1 cellular context compared by ENCODE assay signal in the genomic region with DNA sequence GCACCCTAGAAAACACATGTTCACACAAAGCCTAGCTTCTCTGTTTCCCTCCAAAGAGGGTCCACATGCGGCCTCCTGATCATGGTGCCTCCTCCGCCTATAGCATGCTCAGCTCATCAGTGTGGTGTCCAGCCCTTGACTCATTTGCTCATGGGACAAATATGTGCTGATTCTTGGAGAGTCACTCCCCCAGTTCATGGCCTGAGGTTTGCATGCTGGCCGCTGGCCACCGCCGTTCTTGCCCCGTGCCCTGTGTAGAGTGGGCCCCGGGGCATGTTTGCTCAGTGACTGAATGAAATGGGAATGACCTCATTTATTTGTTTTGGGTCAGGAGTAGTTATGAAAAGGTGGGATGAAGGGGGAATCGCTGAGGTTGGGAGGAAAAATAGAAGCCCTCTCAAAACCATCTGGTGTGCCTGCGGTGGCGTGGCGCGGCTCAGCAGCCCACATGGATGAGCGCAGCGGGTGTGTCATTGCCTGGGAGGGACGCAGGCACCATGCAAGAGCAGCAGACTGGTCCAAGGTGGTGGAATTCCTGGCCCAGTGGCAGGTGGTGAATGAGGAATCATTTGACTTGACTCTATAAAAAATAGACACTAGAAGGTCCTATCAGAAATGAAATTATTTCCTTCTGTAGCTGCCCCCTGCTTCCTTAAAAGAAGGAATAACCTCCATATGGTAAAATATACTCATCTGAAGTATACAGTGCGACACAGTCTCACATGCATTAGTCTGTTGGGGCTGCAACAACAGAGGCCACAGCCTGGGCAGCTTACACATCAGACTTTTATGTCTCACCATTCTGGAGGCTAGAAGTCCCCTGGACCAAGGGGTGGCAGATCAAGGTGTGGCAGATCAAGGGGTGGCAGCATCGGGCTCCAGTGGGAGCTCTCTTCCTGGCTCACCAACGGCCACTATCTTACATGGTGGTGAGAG.
TF ChIP-seq lines count a peak whose summit lies in the region.

No MANE protein-coding gene starts in this region.

TF ChIP-seq in HepG2, 621 proteins besides CTCF, POLR2A, EP300 and RAD21 (continued from another document and continues in another):
- TF ChIP-seq, protein P1, sequence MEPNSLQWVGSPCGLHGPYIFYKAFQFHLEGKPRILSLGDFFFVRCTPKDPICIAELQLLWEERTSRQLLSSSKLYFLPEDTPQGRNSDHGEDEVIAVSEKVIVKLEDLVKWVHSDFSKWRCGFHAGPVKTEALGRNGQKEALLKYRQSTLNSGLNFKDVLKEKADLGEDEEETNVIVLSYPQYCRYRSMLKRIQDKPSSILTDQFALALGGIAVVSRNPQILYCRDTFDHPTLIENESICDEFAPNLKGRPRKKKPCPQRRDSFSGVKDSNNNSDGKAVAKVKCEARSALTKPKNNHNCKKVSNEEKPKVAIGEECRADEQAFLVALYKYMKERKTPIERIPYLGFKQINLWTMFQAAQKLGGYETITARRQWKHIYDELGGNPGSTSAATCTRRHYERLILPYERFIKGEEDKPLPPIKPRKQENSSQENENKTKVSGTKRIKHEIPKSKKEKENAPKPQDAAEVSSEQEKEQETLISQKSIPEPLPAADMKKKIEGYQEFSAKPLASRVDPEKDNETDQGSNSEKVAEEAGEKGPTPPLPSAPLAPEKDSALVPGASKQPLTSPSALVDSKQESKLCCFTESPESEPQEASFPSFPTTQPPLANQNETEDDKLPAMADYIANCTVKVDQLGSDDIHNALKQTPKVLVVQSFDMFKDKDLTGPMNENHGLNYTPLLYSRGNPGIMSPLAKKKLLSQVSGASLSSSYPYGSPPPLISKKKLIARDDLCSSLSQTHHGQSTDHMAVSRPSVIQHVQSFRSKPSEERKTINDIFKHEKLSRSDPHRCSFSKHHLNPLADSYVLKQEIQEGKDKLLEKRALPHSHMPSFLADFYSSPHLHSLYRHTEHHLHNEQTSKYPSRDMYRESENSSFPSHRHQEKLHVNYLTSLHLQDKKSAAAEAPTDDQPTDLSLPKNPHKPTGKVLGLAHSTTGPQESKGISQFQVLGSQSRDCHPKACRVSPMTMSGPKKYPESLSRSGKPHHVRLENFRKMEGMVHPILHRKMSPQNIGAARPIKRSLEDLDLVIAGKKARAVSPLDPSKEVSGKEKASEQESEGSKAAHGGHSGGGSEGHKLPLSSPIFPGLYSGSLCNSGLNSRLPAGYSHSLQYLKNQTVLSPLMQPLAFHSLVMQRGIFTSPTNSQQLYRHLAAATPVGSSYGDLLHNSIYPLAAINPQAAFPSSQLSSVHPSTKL (CRISPR knock-in tag; IDR thresholded peaks at IDR 0.05) = peak; percentile 95
- 0 out of 2 replicates have a peak, but pooled peaks have one; percentile 68 for TF ChIP-seq HMG20B (CRISPR knock-in tag; conservative IDR thresholded peaks at IDR 0.05)
- peak; percentile 74; the same call in 1 of the 2 replicates for TF ChIP-seq FOXK1 (CRISPR knock-in tag; IDR thresholded peaks at IDR 0.05; ENCODE audit: borderline replicate concordance, low read depth)
- TF ChIP-seq NFKB2 (CRISPR knock-in tag; IDR thresholded peaks at IDR 0.05; ENCODE audit: borderline replicate concordance) = no peak
- TF ChIP-seq FOXO1 (CRISPR knock-in tag; IDR thresholded peaks at IDR 0.05) = peak; percentile 50; the same call in 1 of the 2 replicates
- peak; percentile 64; the same call in 1 of the 2 replicates for TF ChIP-seq ZNF274 (CRISPR knock-in tag; IDR thresholded peaks at IDR 0.05)
- TF ChIP-seq U2AF1 (optimal IDR thresholded peaks at IDR 0.05; ENCODE audit: low read depth, low read length) = no peak
- TF ChIP-seq, protein P2, sequence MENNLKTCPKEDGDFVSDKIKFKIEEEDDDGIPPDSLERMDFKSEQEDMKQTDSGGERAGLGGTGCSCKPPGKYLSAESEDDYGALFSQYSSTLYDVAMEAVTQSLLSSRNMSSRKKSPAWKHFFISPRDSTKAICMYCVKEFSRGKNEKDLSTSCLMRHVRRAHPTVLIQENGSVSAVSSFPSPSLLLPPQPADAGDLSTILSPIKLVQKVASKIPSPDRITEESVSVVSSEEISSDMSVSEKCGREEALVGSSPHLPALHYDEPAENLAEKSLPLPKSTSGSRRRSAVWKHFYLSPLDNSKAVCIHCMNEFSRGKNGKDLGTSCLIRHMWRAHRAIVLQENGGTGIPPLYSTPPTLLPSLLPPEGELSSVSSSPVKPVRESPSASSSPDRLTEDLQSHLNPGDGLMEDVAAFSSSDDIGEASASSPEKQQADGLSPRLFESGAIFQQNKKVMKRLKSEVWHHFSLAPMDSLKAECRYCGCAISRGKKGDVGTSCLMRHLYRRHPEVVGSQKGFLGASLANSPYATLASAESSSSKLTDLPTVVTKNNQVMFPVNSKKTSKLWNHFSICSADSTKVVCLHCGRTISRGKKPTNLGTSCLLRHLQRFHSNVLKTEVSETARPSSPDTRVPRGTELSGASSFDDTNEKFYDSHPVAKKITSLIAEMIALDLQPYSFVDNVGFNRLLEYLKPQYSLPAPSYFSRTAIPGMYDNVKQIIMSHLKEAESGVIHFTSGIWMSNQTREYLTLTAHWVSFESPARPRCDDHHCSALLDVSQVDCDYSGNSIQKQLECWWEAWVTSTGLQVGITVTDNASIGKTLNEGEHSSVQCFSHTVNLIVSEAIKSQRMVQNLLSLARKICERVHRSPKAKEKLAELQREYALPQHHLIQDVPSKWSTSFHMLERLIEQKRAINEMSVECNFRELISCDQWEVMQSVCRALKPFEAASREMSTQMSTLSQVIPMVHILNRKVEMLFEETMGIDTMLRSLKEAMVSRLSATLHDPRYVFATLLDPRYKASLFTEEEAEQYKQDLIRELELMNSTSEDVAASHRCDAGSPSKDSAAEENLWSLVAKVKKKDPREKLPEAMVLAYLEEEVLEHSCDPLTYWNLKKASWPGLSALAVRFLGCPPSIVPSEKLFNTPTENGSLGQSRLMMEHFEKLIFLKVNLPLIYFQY (CRISPR knock-in tag; IDR thresholded peaks at IDR 0.05; ENCODE audit: borderline replicate concordance) = peak; percentile 85; the same call in 1 of the 2 replicates
- TF ChIP-seq RBM22 (optimal IDR thresholded peaks at IDR 0.05; ENCODE audit: low read length) = no peak
- TF ChIP-seq ZNF264 (CRISPR knock-in tag; IDR thresholded peaks at IDR 0.05) = 0 out of 2 replicates have a peak, but pooled peaks have one; percentile 27
- no peak for TF ChIP-seq SRSF9 (IDR thresholded peaks at IDR 0.05; ENCODE audit: borderline replicate concordance, insufficient read depth, low read depth, low read length, poor library complexity, severe bottlenecking)
- TF ChIP-seq, protein P3, sequence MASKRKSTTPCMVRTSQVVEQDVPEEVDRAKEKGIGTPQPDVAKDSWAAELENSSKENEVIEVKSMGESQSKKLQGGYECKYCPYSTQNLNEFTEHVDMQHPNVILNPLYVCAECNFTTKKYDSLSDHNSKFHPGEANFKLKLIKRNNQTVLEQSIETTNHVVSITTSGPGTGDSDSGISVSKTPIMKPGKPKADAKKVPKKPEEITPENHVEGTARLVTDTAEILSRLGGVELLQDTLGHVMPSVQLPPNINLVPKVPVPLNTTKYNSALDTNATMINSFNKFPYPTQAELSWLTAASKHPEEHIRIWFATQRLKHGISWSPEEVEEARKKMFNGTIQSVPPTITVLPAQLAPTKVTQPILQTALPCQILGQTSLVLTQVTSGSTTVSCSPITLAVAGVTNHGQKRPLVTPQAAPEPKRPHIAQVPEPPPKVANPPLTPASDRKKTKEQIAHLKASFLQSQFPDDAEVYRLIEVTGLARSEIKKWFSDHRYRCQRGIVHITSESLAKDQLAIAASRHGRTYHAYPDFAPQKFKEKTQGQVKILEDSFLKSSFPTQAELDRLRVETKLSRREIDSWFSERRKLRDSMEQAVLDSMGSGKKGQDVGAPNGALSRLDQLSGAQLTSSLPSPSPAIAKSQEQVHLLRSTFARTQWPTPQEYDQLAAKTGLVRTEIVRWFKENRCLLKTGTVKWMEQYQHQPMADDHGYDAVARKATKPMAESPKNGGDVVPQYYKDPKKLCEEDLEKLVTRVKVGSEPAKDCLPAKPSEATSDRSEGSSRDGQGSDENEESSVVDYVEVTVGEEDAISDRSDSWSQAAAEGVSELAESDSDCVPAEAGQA (IDR thresholded peaks at IDR 0.05; ENCODE audit: low read depth) = no peak
- TF ChIP-seq, protein P3 (CRISPR knock-in tag; IDR thresholded peaks at IDR 0.05; ENCODE audit: borderline replicate concordance) = 0 out of 2 replicates have a peak, but pooled peaks have one; percentile 23
- TF ChIP-seq HOXA5 (CRISPR knock-in tag; IDR thresholded peaks at IDR 0.05) = no peak
- TF ChIP-seq LCORL (IDR thresholded peaks at IDR 0.05) = no peak
- TF ChIP-seq LCORL (CRISPR knock-in tag; IDR thresholded peaks at IDR 0.05) = peak; percentile 82; the same call in 1 of the 2 replicates
- TF ChIP-seq RFXAP (CRISPR knock-in tag; IDR thresholded peaks at IDR 0.05; ENCODE audit: borderline replicate concordance) = 0 out of 2 replicates have a peak, but pooled peaks have one; percentile 51
- TF ChIP-seq, protein P4, sequence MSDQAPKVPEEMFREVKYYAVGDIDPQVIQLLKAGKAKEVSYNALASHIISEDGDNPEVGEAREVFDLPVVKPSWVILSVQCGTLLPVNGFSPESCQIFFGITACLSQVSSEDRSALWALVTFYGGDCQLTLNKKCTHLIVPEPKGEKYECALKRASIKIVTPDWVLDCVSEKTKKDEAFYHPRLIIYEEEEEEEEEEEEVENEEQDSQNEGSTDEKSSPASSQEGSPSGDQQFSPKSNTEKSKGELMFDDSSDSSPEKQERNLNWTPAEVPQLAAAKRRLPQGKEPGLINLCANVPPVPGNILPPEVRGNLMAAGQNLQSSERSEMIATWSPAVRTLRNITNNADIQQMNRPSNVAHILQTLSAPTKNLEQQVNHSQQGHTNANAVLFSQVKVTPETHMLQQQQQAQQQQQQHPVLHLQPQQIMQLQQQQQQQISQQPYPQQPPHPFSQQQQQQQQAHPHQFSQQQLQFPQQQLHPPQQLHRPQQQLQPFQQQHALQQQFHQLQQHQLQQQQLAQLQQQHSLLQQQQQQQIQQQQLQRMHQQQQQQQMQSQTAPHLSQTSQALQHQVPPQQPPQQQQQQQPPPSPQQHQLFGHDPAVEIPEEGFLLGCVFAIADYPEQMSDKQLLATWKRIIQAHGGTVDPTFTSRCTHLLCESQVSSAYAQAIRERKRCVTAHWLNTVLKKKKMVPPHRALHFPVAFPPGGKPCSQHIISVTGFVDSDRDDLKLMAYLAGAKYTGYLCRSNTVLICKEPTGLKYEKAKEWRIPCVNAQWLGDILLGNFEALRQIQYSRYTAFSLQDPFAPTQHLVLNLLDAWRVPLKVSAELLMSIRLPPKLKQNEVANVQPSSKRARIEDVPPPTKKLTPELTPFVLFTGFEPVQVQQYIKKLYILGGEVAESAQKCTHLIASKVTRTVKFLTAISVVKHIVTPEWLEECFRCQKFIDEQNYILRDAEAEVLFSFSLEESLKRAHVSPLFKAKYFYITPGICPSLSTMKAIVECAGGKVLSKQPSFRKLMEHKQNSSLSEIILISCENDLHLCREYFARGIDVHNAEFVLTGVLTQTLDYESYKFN (CRISPR knock-in tag; conservative IDR thresholded peaks at IDR 0.05) = peak; percentile 91
- TF ChIP-seq ARNTL (CRISPR knock-in tag; IDR thresholded peaks at IDR 0.05) = peak; percentile 73; the same call in 1 of the 2 replicates
- TF ChIP-seq, protein P5, sequence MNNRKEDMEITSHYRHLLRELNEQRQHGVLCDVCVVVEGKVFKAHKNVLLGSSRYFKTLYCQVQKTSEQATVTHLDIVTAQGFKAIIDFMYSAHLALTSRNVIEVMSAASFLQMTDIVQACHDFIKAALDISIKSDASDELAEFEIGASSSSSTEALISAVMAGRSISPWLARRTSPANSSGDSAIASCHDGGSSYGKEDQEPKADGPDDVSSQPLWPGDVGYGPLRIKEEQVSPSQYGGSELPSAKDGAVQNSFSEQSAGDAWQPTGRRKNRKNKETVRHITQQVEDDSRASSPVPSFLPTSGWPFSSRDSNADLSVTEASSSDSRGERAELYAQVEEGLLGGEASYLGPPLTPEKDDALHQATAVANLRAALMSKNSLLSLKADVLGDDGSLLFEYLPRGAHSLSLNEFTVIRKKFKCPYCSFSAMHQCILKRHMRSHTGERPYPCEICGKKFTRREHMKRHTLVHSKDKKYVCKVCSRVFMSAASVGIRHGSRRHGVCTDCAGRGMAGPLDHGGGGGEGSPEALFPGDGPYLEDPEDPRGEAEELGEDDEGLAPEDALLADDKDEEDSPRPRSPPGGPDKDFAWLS (CRISPR knock-in tag; IDR thresholded peaks at IDR 0.05; ENCODE audit: borderline replicate concordance) = no peak
- peak; percentile 57; the same call in 1 of the 2 replicates for TF ChIP-seq ERF (CRISPR knock-in tag; IDR thresholded peaks at IDR 0.05)
- TF ChIP-seq KDM5B (CRISPR knock-in tag; IDR thresholded peaks at IDR 0.05; ENCODE audit: borderline replicate concordance) = peak; percentile 58; the same call in 1 of the 2 replicates
- peak; percentile 44 for TF ChIP-seq ZFY (CRISPR knock-in tag; IDR thresholded peaks at IDR 0.05)
- 0 out of 2 replicates have a peak, but pooled peaks have one; percentile 36 for TF ChIP-seq ZNF543 (CRISPR knock-in tag; IDR thresholded peaks at IDR 0.05)
- TF ChIP-seq MAZ (IDR thresholded peaks at IDR 0.05; ENCODE audit: borderline replicate concordance, low read depth, low read length) = peak; percentile 46
- peak; percentile 39; the same call in 1 of the 2 replicates for TF ChIP-seq MAZ (CRISPR knock-in tag; IDR thresholded peaks at IDR 0.05; ENCODE audit: low read depth)
- TF ChIP-seq, protein P6, sequence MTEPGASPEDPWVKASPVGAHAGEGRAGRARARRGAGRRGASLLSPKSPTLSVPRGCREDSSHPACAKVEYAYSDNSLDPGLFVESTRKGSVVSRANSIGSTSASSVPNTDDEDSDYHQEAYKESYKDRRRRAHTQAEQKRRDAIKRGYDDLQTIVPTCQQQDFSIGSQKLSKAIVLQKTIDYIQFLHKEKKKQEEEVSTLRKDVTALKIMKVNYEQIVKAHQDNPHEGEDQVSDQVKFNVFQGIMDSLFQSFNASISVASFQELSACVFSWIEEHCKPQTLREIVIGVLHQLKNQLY (CRISPR knock-in tag; IDR thresholded peaks at IDR 0.05) = peak; percentile 94
- TF ChIP-seq ZNF33B (CRISPR knock-in tag; IDR thresholded peaks at IDR 0.05) = peak; percentile 29; the same call in 1 of the 2 replicates
- 0 out of 2 replicates have a peak, but pooled peaks have one; percentile 66 for TF ChIP-seq ZNF790 (CRISPR knock-in tag; IDR thresholded peaks at IDR 0.05; ENCODE audit: borderline replicate concordance)
